ENCODE assay signal across 21 cellular contexts in the genomic region with DNA sequence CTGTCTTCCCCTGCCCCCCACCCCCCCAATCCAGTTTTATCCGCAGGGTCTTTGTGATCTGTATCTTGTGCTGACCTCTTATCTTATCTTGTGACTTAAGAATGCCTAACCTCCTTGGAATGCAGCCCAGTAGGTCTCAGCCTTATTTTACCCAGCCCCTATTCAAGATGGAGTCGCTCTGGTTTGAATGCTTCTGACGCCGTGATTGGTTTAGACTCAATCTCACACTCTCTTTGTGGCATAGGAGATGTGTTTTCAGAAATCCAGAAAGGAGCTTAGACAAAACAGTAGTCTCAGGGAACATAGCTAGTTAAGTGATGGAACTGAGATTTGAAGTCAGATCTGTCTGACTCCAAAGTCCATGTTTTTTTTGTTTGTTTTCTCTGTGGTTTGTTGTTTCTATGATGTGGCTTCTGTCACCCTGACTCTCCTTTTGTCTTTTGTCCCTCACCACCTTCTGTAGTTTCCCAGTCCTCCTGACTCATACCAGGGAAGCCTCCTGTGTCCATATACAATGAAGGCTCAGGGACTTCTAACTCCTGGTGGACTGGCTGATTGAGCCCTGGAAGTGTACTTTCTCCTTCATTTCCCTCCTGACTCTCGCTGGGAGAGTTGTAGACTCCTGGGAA. TPM values are rescaled to one million over a fixed set of nuclear protein-coding genes. Genes with fewer than 3 reads are reported as not detected.
DNase-seq lines count a peak whose midpoint lies in the region; ATAC-seq and TF ChIP-seq lines count a peak whose summit lies in the region.
"Had no signal": no experiment of that assay in that cellular context is flagged by ENCODE, and none has a peak within 500 bp of the region (broad histone marks: within the 10 kb centered on the region; RNA-seq: fewer than 3 reads in every experiment).

No MANE protein-coding gene starts in this region.

- POLR2A ChIA-PET in SK-N-SH (lab: Yijun Ruan, JAX) = no interaction called here

- H3K4me3 ChIP-seq in SK-N-SH (ENCODE audit: low read depth in 2 of 2, low read length in 1 of 2) = no peak overlapping the region
- no peak overlapping the region for H3K4me3 ChIP-seq in epithelial cell of esophagus (ENCODE audit: low read length)
- H3K4me3 ChIP-seq in skeletal muscle satellite cell (ENCODE audit: low read length) = peak overlapping the region; percentile 34
- H3K4me3 ChIP-seq: adrenal gland, left lung, SK-N-MC, spleen had no signal

- DNase-seq in SK-N-SH (no peak), M059J (ENCODE audit: low read depth) (peak; percentile 90), epithelial cell of esophagus (ENCODE audit: low read depth) (peak; percentile 11), kidney glomerular epithelial cell (lab: John Stamatoyannopoulos, UW) (no peak)
- no peak for DNase-seq in effector CD4-positive, alpha-beta T cell
- DNase-seq: activated CD4-positive, alpha-beta T cell treated with anti-CD3 and anti-CD28 coated beads, Interleukin-2, amount 50 U/mL, for 48 hours; activated T-cell treated with anti-CD3 and anti-CD28 coated beads, Interleukin-2, amount 50 U/mL, for 4 hours; adrenal gland; DMS79 treated with DMSO at 0.1 percent for 48 hours; effector memory CD8-positive, alpha-beta T cell; hypothalamus; left lung; NCI-H187; NCI-H446 treated with DMSO at 0.1 percent for 48 hours; spleen; stimulated activated naive CD4-positive, alpha-beta T cell treated with Interleukin-2 at 50 U/mL for 16 hours had no signal

- H4K20me1 ChIP-seq in SK-N-SH (ENCODE audit: insufficient read depth) = no peaks in the 10 kb centered on the region

- H3K9me3 ChIP-seq in SK-N-SH = no peaks in the 10 kb centered on the region
- no peaks in the 10 kb centered on the region for H3K9me3 ChIP-seq in skeletal muscle satellite cell (replicated peaks; ENCODE audit: low read length)
- H3K9me3 ChIP-seq: adrenal gland, left lung had no signal

- no peak overlapping the region for H3K4me2 ChIP-seq in SK-N-SH
- peak overlapping the region; percentile 31 for H3K4me2 ChIP-seq in skeletal muscle satellite cell (ENCODE audit: low read length)

- H3K27me3 ChIP-seq in SK-N-SH (ENCODE audit: insufficient read depth) (no peaks in the 10 kb centered on the region), skeletal muscle satellite cell (ENCODE audit: control insufficient read depth, insufficient read depth, low read length) (peaks cover 18% of the 10 kb centered on the region)
- H3K27me3 ChIP-seq: adrenal gland, left lung, spleen had no signal

- 71% methylated on average over 5 of the region's 5 CpGs for WGBS in SK-N-SH (ENCODE audit: low lambda C conversion rate)

- TF ChIP-seq EP300 in SK-N-SH (IDR thresholded peaks at IDR 0.05; ENCODE audit: borderline replicate concordance in 1 of 2, low read depth in 1 of 2, low read length in 1 of 2) = no peak

- no peaks in the 10 kb centered on the region for H3F3A ChIP-seq in SK-N-SH (replicated peaks; ENCODE audit: insufficient read depth)

- no peak overlapping the region for H3K9ac ChIP-seq in SK-N-SH
- no peak overlapping the region for H3K9ac ChIP-seq in skeletal muscle satellite cell (ENCODE audit: low read depth, low read length)

- H2AFZ ChIP-seq in SK-N-SH (ENCODE audit: low read depth) = peak overlapping the region; percentile 27; the same call in 1 of the 2 replicates

- H3K36me3 ChIP-seq in SK-N-SH (replicated peaks in 1 of 2; ENCODE audit: control insufficient read depth in 1 of 2, insufficient read depth in 2 of 2, low read length in 1 of 2) (no peaks in the 10 kb centered on the region), skeletal muscle satellite cell (ENCODE audit: insufficient read depth, low read length) (no peaks in the 10 kb centered on the region)
- H3K36me3 ChIP-seq: adrenal gland, left lung, spleen had no signal

- CTCF ChIA-PET in SK-N-SH (lab: Yijun Ruan, JAX) = interaction anchor here (1.4 kb wide), 1 partner anchor 44 kb away, joined by 5 read pairs; no protein-coding TSS in a partner anchor

- no peaks in the 10 kb centered on the region for H3K79me2 ChIP-seq in SK-N-SH (ENCODE audit: insufficient read depth)

- no peak overlapping the region for H3K27ac ChIP-seq in SK-N-SH (ENCODE audit: low read depth in 2 of 2, low read length in 1 of 2)
- H3K27ac ChIP-seq: 22Rv1, adrenal gland, left lung, SK-N-MC, spleen had no signal

- H3K9me2 ChIP-seq in SK-N-SH = no peaks in the 10 kb centered on the region

- no peak for TF ChIP-seq CTCF in SK-N-SH (IDR thresholded peaks at IDR 0.05)
- no peak for TF ChIP-seq CTCF in epithelial cell of esophagus (IDR thresholded peaks at IDR 0.05; ENCODE audit: insufficient read depth, low read depth, low read length, missing control alignments)

- ATAC-seq in SK-N-SH treated with all-trans-retinoic acid at 6 μM for 48 hours (no peak), HG03108 (IDR thresholded peaks at IDR 0.05; ENCODE audit: unreplicated experiment) (no peak)
- ATAC-seq: activated T-cell treated with anti-CD3 and anti-CD28 coated beads, Interleukin-2, amount 50 U/mL, for 4 hours; effector memory CD8-positive, alpha-beta T cell; left lung had no signal

- no peak for TF ChIP-seq RAD21 in SK-N-SH (IDR thresholded peaks at IDR 0.05; ENCODE audit: low read length)

- H3K4me1 ChIP-seq in SK-N-SH (ENCODE audit: control insufficient read depth in 1 of 2, insufficient read depth in 2 of 2, low read depth in 1 of 2, low read length in 1 of 2) (no peaks in the 10 kb centered on the region), skeletal muscle satellite cell (ENCODE audit: control insufficient read depth, insufficient read depth, low read length) (peaks cover 22% of the 10 kb centered on the region)
- H3K4me1 ChIP-seq: adrenal gland, left lung had no signal

TF ChIP-seq in SK-N-SH, 30 proteins besides CTCF, POLR2A, EP300 and RAD21:
- TF ChIP-seq MEF2A (IDR thresholded peaks at IDR 0.05; ENCODE audit: borderline replicate concordance, low read depth) (no peak), TEAD4 (IDR thresholded peaks at IDR 0.05; ENCODE audit: borderline replicate concordance, insufficient read depth) (no peak), JUND (IDR thresholded peaks at IDR 0.05) (no peak), RCOR1 (IDR thresholded peaks at IDR 0.05; ENCODE audit: low read length) (no peak), NRF1 (IDR thresholded peaks at IDR 0.05; ENCODE audit: low read depth, low read length) (no peak)
TF ChIP-seq in SK-N-SH: peak in this region for 0.

TF ChIP-seq in SK-N-SH treated with all-trans-retinoic acid at 6 μM for 48 hours, 23 proteins besides CTCF, POLR2A, EP300 and RAD21:
- TF ChIP-seq GLIS3 (CRISPR knock-in tag; IDR thresholded peaks at IDR 0.05) (no peak), PPARA (CRISPR knock-in tag; IDR thresholded peaks at IDR 0.05; ENCODE audit: borderline replicate concordance) (no peak), ZNF565 (CRISPR knock-in tag; conservative IDR thresholded peaks at IDR 0.05; ENCODE audit: low read depth) (no peak)

RNA-seq across cellular contexts. Expression of a gene that starts 18.1 kb away (rescaled TPM):
- 8.1 and 8.7 TPM in 2 replicates for polyA plus RNA-seq in SK-N-SH (2012; rRNA removed)
- polyA plus RNA-seq in SK-N-SH (2012; cell fraction: cytosol; rRNA removed) = 5.6 and 6.2 TPM in 2 replicates
- polyA plus RNA-seq in SK-N-SH (2012; cell fraction: nucleus; rRNA removed) = 20.9 and 31.1 TPM in 2 replicates
- total RNA-seq in M059J (2014; rRNA removed; shearing (Covaris generic)) = 17.1 and 22.8 TPM in 2 replicates
- total RNA-seq in skeletal muscle satellite cell (2012; rRNA removed) = 29.2 and 34.7 TPM in 2 replicates

Comparison
In these comparisons a context has a peak if more than half of its experiments do, and no peak if none do; other contexts are left out.
1. DNase-seq: peak in M059J (single experiment) and epithelial cell of esophagus (single experiment); none in SK-N-SH (single experiment), effector CD4-positive, alpha-beta T cell (single experiment) and kidney glomerular epithelial cell (single experiment).